ENCODE assay signal across 1 cellular context in the genomic region with DNA sequence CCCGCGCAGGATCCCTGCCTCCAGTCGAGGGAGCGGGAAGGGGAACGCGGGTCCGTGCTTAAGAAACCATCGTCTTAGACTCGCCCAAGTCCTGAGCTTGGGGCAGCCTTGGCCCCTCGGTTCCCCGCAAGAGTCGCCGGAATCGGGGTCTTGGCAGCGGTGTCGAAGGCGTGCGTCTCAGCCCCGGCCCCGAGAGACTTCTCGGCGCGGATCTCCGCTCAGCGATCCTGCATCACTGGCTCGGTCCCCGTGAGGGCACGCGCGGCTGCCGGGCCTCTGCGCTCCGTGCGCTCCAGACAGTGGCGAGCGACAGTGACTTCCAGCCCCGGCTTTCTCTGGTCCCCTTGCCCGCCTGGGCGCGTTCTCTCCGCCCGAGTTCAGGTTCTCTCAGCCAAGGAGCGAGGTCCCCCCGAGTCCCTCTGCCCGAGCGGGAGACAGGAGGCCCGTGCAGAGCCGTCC.
TF ChIP-seq lines count a peak whose summit lies in the region.

No MANE protein-coding gene starts in this region.

TF ChIP-seq in K562, 482 proteins besides CTCF, POLR2A, EP300 and RAD21 (continued from another document):
- TF ChIP-seq ZFX (CRISPR knock-in tag; IDR thresholded peaks at IDR 0.05), result 0 out of 2 replicates have a peak, but pooled peaks have one; percentile 52
- TF ChIP-seq, protein P1, sequence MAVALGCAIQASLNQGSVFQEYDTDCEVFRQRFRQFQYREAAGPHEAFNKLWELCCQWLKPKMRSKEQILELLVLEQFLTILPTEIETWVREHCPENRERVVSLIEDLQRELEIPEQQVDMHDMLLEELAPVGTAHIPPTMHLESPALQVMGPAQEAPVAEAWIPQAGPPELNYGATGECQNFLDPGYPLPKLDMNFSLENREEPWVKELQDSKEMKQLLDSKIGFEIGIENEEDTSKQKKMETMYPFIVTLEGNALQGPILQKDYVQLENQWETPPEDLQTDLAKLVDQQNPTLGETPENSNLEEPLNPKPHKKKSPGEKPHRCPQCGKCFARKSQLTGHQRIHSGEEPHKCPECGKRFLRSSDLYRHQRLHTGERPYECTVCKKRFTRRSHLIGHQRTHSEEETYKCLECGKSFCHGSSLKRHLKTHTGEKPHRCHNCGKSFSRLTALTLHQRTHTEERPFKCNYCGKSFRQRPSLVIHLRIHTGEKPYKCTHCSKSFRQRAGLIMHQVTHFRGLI (CRISPR knock-in tag; IDR thresholded peaks at IDR 0.05), result no peak
- TF ChIP-seq SLC30A9 (CRISPR knock-in tag; IDR thresholded peaks at IDR 0.05), result no peak
- TF ChIP-seq RBM14 (IDR thresholded peaks at IDR 0.05; ENCODE audit: borderline replicate concordance, insufficient read depth, low read depth, low read length), result 0 out of 2 replicates have a peak, but pooled peaks have one; percentile 8
- TF ChIP-seq SAP30 (IDR thresholded peaks at IDR 0.05; ENCODE audit: borderline replicate concordance, insufficient read depth, low read depth, low read length, poor library complexity, severe bottlenecking), result peak; percentile 50
- no peak for TF ChIP-seq PHF20 (IDR thresholded peaks at IDR 0.05; ENCODE audit: partially characterized antibody)
- TF ChIP-seq GATA2 (CRISPR knock-in tag; IDR thresholded peaks at IDR 0.05), result no peak
